In the genomic region with DNA sequence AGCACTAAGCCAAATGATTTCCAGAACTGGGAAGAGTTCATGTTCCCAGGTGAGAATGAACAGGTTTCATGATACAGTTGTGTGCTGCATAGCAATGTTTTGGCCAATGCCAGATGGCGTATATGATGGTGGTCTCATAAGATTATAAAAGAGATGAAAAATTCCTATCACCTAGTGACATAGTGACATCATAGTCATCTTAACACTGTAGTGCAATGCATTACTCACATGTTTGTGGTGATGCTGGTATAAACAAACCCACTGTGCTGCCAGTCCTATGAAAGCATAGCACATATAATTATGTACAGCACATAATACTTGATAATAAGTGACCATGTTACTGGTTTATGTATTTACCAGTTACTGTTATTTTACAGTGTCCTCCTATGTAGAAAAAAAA, we compare ENCODE assay signal across 23 cellular contexts.
A peak's percentile ranks its signal among the peaks of the same experiment; 100 is the strongest.
DNase-seq lines count a peak whose midpoint lies in the region; ATAC-seq, FAIRE-seq and TF ChIP-seq lines count a peak whose summit lies in the region.
"Had no signal": no experiment of that assay in that cellular context is flagged by ENCODE, and none has a peak within 500 bp of the region (broad histone marks: within the 10 kb centered on the region; RNA-seq: fewer than 3 reads in every experiment).

No MANE protein-coding gene starts in this region.

- H3K9ac ChIP-seq in mesenchymal stem cell (ENCODE audit: low read length) (no peak overlapping the region), HepG2 (ENCODE audit: insufficient read depth, low read depth, low read length) (no peak overlapping the region)
- H3K9ac ChIP-seq: GM23248, KMS-11 had no signal

- H4K20me1 ChIP-seq in HepG2 (ENCODE audit: insufficient read depth, low read length), result no peaks in the 10 kb centered on the region

- no CpG with 5 or more reads among the region's 1 CpG for WGBS in mesenchymal stem cell
- 85% methylated on average over 1 of the region's 1 CpG for WGBS in HepG2 (ENCODE audit: low lambda C conversion rate)

- CTCF ChIA-PET in HepG2 (lab: Yijun Ruan, JAX; ENCODE audit: low intra/inter-chr PET ratio, low total read pairs), result no interaction called here

- H2BK5ac ChIP-seq in mesenchymal stem cell (ENCODE audit: low read depth, low read length, poor library complexity, severe bottlenecking), result no peak overlapping the region

- H2BK12ac ChIP-seq in mesenchymal stem cell (ENCODE audit: low read length in 2 of 2), result no peak overlapping the region

- DNase-seq in ELR (ENCODE audit: low read depth) (peak; percentile 19), H4 (ENCODE audit: low spot score) (peak; percentile 30), NCI-H460 (ENCODE audit: extremely low read depth, low read depth) (peak; percentile 18), mesenchymal stem cell (peak; percentile 4), HepG2 (ENCODE audit: low spot score) (no peak), inferior parietal cortex (ENCODE audit: extremely low spot score) (no peak)
- DNase-seq in activated CD4-positive, alpha-beta T cell treated with anti-CD3 and anti-CD28 coated beads for 48 hours, result no peak
- DNase-seq: ACHN; BE2C; C1 segment of cervical spinal cord; Caco-2; CD4-positive, CD25-positive, alpha-beta regulatory T cell; GDM1; GM23248; HCEC 1CT; HFFc6 had no signal

- peaks cover 3 to 19% of the 10 kb centered on the region in 2 experiments for H3K27me3 ChIP-seq in mesenchymal stem cell (ENCODE audit: control insufficient read depth in 1 of 2, insufficient read depth in 1 of 2, low read length in 2 of 2)
- H3K27me3 ChIP-seq in HepG2 (ENCODE audit: control insufficient read depth in 1 of 2, insufficient read depth in 2 of 2, low read length in 2 of 2), result peaks cover 0 to 15% of the 10 kb centered on the region in 2 experiments; a peak in 2 of 5 replicates
- H3K27me3 ChIP-seq: BE2C had no signal

- POLR2A ChIA-PET in HepG2 (lab: Yijun Ruan, JAX), result no interaction called here

- H3K79me2 ChIP-seq in HepG2 (ENCODE audit: insufficient read depth, low read length), result no peaks in the 10 kb centered on the region

- H3K79me1 ChIP-seq in mesenchymal stem cell (replicated peaks; ENCODE audit: low read length, poor library complexity, severe bottlenecking), result no peaks in the 10 kb centered on the region

- H3K4me2 ChIP-seq in mesenchymal stem cell (ENCODE audit: low read length, poor library complexity, severe bottlenecking), result no peak overlapping the region
- H3K4me2 ChIP-seq in HepG2 (ENCODE audit: low read depth, low read length), result no peak overlapping the region
- H3K4me2 ChIP-seq: KMS-11 had no signal

- no peak for TF ChIP-seq EP300 in HepG2 (IDR thresholded peaks at IDR 0.05; ENCODE audit: low read depth in 2 of 2, low read length in 2 of 2)
- no peak for TF ChIP-seq EP300 in HepG2 (CRISPR knock-in tag; IDR thresholded peaks at IDR 0.05; ENCODE audit: borderline replicate concordance)

- H2AK5ac ChIP-seq in mesenchymal stem cell (ENCODE audit: low read length, severe bottlenecking), result no peak overlapping the region

- TF ChIP-seq RAD21 in HepG2 (CRISPR knock-in tag; IDR thresholded peaks at IDR 0.05), result no peak

- H3K4me3 ChIP-seq in mesenchymal stem cell (ENCODE audit: insufficient read depth in 1 of 2, low read depth in 1 of 2, low read length in 2 of 2), result no peak overlapping the region
- no peak overlapping the region for H3K4me3 ChIP-seq in HepG2 (replicated peaks in 1 of 3; ENCODE audit: insufficient read depth in 1 of 3, low read depth in 2 of 3, low read length in 3 of 3)
- H3K4me3 ChIP-seq: GM23248 had no signal

- no peak overlapping the region for H2BK15ac ChIP-seq in mesenchymal stem cell (ENCODE audit: low read depth, poor library complexity, severe bottlenecking)

- H3K9me3 ChIP-seq in mesenchymal stem cell (ENCODE audit: control insufficient read depth, low read length) (no peaks in the 10 kb centered on the region), HepG2 (ENCODE audit: low read length) (no peaks in the 10 kb centered on the region)
- H3K9me3 ChIP-seq: BE2C, Caco-2 had no signal

- no peaks in the 10 kb centered on the region for H3K4me1 ChIP-seq in mesenchymal stem cell (ENCODE audit: control insufficient read depth, insufficient read depth, low read depth, low read length)
- no peaks in the 10 kb centered on the region for H3K4me1 ChIP-seq in HepG2 (ENCODE audit: insufficient read depth, low read length)
- H3K4me1 ChIP-seq: BE2C, Caco-2 had no signal

- TF ChIP-seq CTCF in HepG2 (CRISPR knock-in tag; IDR thresholded peaks at IDR 0.05), result no peak

- H3K27ac ChIP-seq in mesenchymal stem cell (ENCODE audit: low read length, poor library complexity, severe bottlenecking) (no peak overlapping the region), HepG2 (ENCODE audit: extremely low read length, insufficient read depth, low read length) (no peak overlapping the region)
- H3K27ac ChIP-seq: GM23248, KMS-11 had no signal

- no peak overlapping the region for H3K18ac ChIP-seq in mesenchymal stem cell (ENCODE audit: low read depth in 1 of 2, low read length in 2 of 2)

- H3K23ac ChIP-seq in mesenchymal stem cell (ENCODE audit: low read length in 2 of 2), result no peak overlapping the region

- no peak overlapping the region for H4K8ac ChIP-seq in mesenchymal stem cell (ENCODE audit: low read length)

- no peak overlapping the region for H2BK120ac ChIP-seq in mesenchymal stem cell (ENCODE audit: low read depth, low read length)

- intact Hi-C loops in HepG2 (cut with micrococcal nuclease; ENCODE audit: unreplicated experiment), result no loop called here

- H2AFZ ChIP-seq in mesenchymal stem cell (ENCODE audit: low read depth, low read length) (no peak overlapping the region), HepG2 (ENCODE audit: low read length) (no peak overlapping the region)
- H2AFZ ChIP-seq: GM23248 had no signal

- in situ Hi-C loops in HepG2 (cut with HindIII; ENCODE audit: extremely low pct_ligation_motif_present, low pct_unique_long_range_greater_than_20kb), result no loop called here

- H4K91ac ChIP-seq in mesenchymal stem cell (ENCODE audit: low read length), result no peak overlapping the region

- no TSS peak for BruUV-seq in HepG2 (replicated peaks; lab: Mats Ljungman, UMichigan)

- no peak for TF ChIP-seq POLR2A in HepG2 (IDR thresholded peaks at IDR 0.05; ENCODE audit: insufficient read depth in 1 of 2, low read depth in 2 of 2, low read length in 2 of 2)

- H3K36me3 ChIP-seq in mesenchymal stem cell (ENCODE audit: control insufficient read depth in 1 of 2, insufficient read depth in 2 of 2, low read depth in 1 of 2, low read length in 2 of 2) (no peaks in the 10 kb centered on the region), HepG2 (replicated peaks in 1 of 2; ENCODE audit: control insufficient read depth in 1 of 2, insufficient read depth in 2 of 2, low read length in 2 of 2) (no peaks in the 10 kb centered on the region)
- H3K36me3 ChIP-seq: BE2C had no signal

- ATAC-seq in HG03565 (IDR thresholded peaks at IDR 0.05; ENCODE audit: unreplicated experiment), result no peak
- ATAC-seq in HepG2, result no peak

- FAIRE-seq in HepG2 (lab: Jason Lieb, UNC), result no peak
- FAIRE-seq: D721Med, GM12892, GM18507, H54, HTR-8/SVneo had no signal

- H3K4ac ChIP-seq in mesenchymal stem cell (ENCODE audit: low read depth in 1 of 2, low read length in 2 of 2), result no peak overlapping the region

- no peak overlapping the region for H3K14ac ChIP-seq in mesenchymal stem cell (ENCODE audit: low read length in 2 of 2)

TF ChIP-seq in HepG2, 621 proteins besides CTCF, POLR2A, EP300 and RAD21 (continues in another document):
- TF ChIP-seq ZNF530 (CRISPR knock-in tag; IDR thresholded peaks at IDR 0.05; ENCODE audit: low read depth), result no peak
- TF ChIP-seq FOXP1 (IDR thresholded peaks at IDR 0.05), result no peak
- TF ChIP-seq FOXP1 (CRISPR knock-in tag; IDR thresholded peaks at IDR 0.05), result no peak
- no peak for TF ChIP-seq HOXA5 (CRISPR knock-in tag; IDR thresholded peaks at IDR 0.05)
- TF ChIP-seq THAP9 (CRISPR knock-in tag; IDR thresholded peaks at IDR 0.05; ENCODE audit: borderline replicate concordance), result no peak
- TF ChIP-seq ZNF10 (CRISPR knock-in tag; IDR thresholded peaks at IDR 0.05; ENCODE audit: borderline replicate concordance, low read depth), result no peak
- TF ChIP-seq ZBTB2 (CRISPR knock-in tag; IDR thresholded peaks at IDR 0.05; ENCODE audit: low read depth), result no peak

Comparison
In these comparisons a context has a peak if more than half of its experiments do, and no peak if none do; other contexts are left out.
1. DNase-seq: peak in ELR (single experiment), H4 (single experiment), NCI-H460 (single experiment) and mesenchymal stem cell (single experiment); none in HepG2 (single experiment), activated CD4-positive, alpha-beta T cell treated with anti-CD3 and anti-CD28 coated beads for 48 hours (single experiment) and inferior parietal cortex (single experiment).